ENCODE assay signal across 12 cellular contexts in genomic region chr5:133993152-133993548, GRCh38. TPM values are rescaled to one million over a fixed set of nuclear protein-coding genes. Genes with fewer than 3 reads are reported as not detected.
DNase-seq lines count a peak whose midpoint lies in the region.
"Had no signal": no experiment of that assay in that cellular context is flagged by ENCODE, and none has a peak within 500 bp of the region (broad histone marks: within the 10 kb centered on the region; RNA-seq: fewer than 3 reads in every experiment).

No MANE protein-coding gene starts in this region.

- no peak overlapping the region for H3K27ac ChIP-seq in trophoblast cell (ENCODE audit: low read depth, low read length)

- no peak overlapping the region for H3K18ac ChIP-seq in trophoblast cell (ENCODE audit: low read length)

- no CpG with 5 or more reads among the region's 1 CpG for WGBS in trophoblast cell (ENCODE audit: extremely low coverage, insufficient coverage, insufficient read length)

- H4K12ac ChIP-seq in trophoblast cell (ENCODE audit: low read depth, low read length) = no peak overlapping the region

- no peak overlapping the region for H2BK12ac ChIP-seq in trophoblast cell (ENCODE audit: low read length)

- H3K27me3 ChIP-seq in trophoblast cell (ENCODE audit: insufficient read depth, low read length) = no peaks in the 10 kb centered on the region

- no peak overlapping the region for H3K4me2 ChIP-seq in trophoblast cell (ENCODE audit: low read length)

- no peak overlapping the region for H2BK120ac ChIP-seq in trophoblast cell (ENCODE audit: insufficient read depth, low read length, poor library complexity)

- H3K9ac ChIP-seq in trophoblast cell (ENCODE audit: low read length) = no peak overlapping the region

- peaks cover 13% of the 10 kb centered on the region in 2 experiments for H3K4me1 ChIP-seq in trophoblast cell (ENCODE audit: control insufficient read depth in 1 of 2, insufficient read depth in 2 of 2, low read length in 2 of 2)

- peak; percentile 3 for DNase-seq in NCI-H2107 treated with DMSO at 0.1 percent for 48 hours (lab: John Stamatoyannopoulos, UW; ENCODE audit: unreplicated experiment)
- no peak for DNase-seq in NCI-H2107 (lab: John Stamatoyannopoulos, UW)
- peak; percentile 56 for DNase-seq in NCI-H2029 (lab: John Stamatoyannopoulos, UW)
- DNase-seq in dermis blood vessel endothelial cell = peak; percentile 52
- no peak for DNase-seq in trophoblast cell
- no peak for DNase-seq in KG1 (lab: John Stamatoyannopoulos, UW)
- no peak for DNase-seq in hypothalamus (lab: John Stamatoyannopoulos, UW)
- no peak for DNase-seq in 8988T
- DNase-seq: central memory CD4-positive, alpha-beta T cell; hippocampal formation; NCI-H446 treated with DMSO at 0.1 percent for 48 hours; stimulated activated naive CD4-positive, alpha-beta T cell treated with Interleukin-2 at 50 U/mL for 16 hours had no signal

- H3K79me1 ChIP-seq in trophoblast cell (ENCODE audit: low read length) = no peaks in the 10 kb centered on the region

- peaks cover 19 to 32% of the 10 kb centered on the region in 2 experiments for H3K36me3 ChIP-seq in trophoblast cell (ENCODE audit: control insufficient read depth in 1 of 2, insufficient read depth in 2 of 2, low read length in 2 of 2)

- no peaks in the 10 kb centered on the region for H3K9me3 ChIP-seq in trophoblast cell (ENCODE audit: insufficient read depth, low read depth, low read length)

- H3K79me2 ChIP-seq in trophoblast cell (ENCODE audit: control insufficient read depth, insufficient read depth, low read length, poor library complexity) = peaks cover 25% of the 10 kb centered on the region

- H2AK5ac ChIP-seq in trophoblast cell (ENCODE audit: low read length) = no peak overlapping the region

- no peak overlapping the region for H3K23ac ChIP-seq in trophoblast cell (ENCODE audit: low read length)

- no peak overlapping the region for H4K8ac ChIP-seq in trophoblast cell (ENCODE audit: low read depth, low read length)

- no peak overlapping the region for H3K14ac ChIP-seq in trophoblast cell (ENCODE audit: low read length)

- peak overlapping the region; percentile 33 for H3K4ac ChIP-seq in trophoblast cell (ENCODE audit: low read depth, low read length)

- no peak overlapping the region for H2BK5ac ChIP-seq in trophoblast cell (ENCODE audit: low read depth, low read length, poor library complexity)

- no peak overlapping the region for H2AFZ ChIP-seq in trophoblast cell (ENCODE audit: insufficient read depth, low read length, poor library complexity)

- H4K91ac ChIP-seq in trophoblast cell (ENCODE audit: low read depth, low read length) = no peak overlapping the region

- no peak overlapping the region for H3K4me3 ChIP-seq in trophoblast cell (ENCODE audit: low read depth, low read length)

RNA-seq across cellular contexts. Expression of gene VDAC1, which starts 11.6 kb away (rescaled TPM):
- 261 and 425 TPM in 2 replicates for total RNA-seq in dermis blood vessel endothelial cell
- 187 and 192 TPM in 2 replicates for polyA plus RNA-seq in trophoblast cell (2013)

RNA-seq across cellular contexts. Expression of gene C5orf15, which starts 24.7 kb away (rescaled TPM):
- total RNA-seq in dermis blood vessel endothelial cell = 26.4 and 30.7 TPM in 2 replicates
- 66.6 and 67.9 TPM in 2 replicates for polyA plus RNA-seq in trophoblast cell (2013)

Comparison
In these comparisons a context has a peak if more than half of its experiments do, and no peak if none do; other contexts are left out.
1. DNase-seq: peak in NCI-H2107 treated with DMSO at 0.1 percent for 48 hours (single experiment), NCI-H2029 (single experiment) and dermis blood vessel endothelial cell (single experiment); none in NCI-H2107 (single experiment), trophoblast cell (0 of 2), KG1 (single experiment), hypothalamus (0 of 51) and 8988T (single experiment).